In the genomic region with DNA sequence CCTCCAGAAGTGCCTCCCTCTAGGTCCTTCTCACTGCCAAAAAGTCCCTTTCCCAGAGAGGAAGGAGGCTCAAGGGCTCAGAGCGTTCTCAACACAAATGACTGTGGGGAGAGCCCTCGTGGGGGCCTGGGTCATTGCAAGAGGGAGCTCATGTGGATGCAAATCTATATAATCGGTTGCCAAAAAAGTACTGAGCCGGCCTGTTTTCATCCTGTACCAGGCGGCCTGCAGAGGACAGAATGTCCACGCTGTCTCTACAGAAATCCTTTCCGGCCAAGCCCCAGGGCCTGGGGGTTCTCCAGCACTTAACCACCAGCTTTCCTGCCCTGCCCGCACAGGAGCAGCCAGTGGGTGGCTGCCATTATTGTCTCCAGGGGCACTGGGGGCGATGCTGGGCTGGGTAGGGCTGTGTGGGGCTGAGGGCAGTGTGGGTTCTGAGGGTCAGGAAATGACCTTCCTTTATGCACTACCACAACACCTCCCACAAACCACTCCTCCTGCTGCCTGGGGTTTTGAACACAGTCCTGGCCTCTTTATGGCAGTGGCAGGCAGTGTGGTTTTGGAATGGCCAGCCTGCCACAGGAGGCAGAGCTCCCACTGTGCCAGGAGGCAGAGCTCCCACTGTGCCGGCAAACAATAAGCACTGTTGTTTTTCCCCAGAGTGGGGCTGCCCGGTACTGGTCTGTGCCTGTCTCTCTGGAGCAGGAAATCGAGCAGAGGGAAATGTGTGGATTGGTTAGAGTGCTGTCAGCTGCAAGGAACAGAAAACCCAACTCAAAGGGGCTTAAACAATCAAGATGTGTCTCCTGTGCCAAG, we compare ENCODE assay signal across 8 cellular contexts. TPM values are rescaled to one million over a fixed set of nuclear protein-coding genes. Genes with fewer than 3 reads are reported as not detected.
DNase-seq lines count a peak whose midpoint lies in the region; ATAC-seq, FAIRE-seq and TF ChIP-seq lines count a peak whose summit lies in the region.
"Not testable (repeated sequence)": the region's sequence is repeated elsewhere in the genome, so short reads cannot be mapped to it uniquely, and the experiment has no call there.

No MANE protein-coding gene starts in this region.

- TF ChIP-seq POLR2A in heart left ventricle (IDR thresholded peaks at IDR 0.05); HepG2 (IDR thresholded peaks at IDR 0.05; ENCODE audit: insufficient read depth in 1 of 2, low read depth in 2 of 2, low read length in 2 of 2); gastrocnemius medialis (IDR thresholded peaks at IDR 0.05): not testable (repeated sequence)

- peak; percentile 77 for ATAC-seq in GM23338
- peak; percentile 41 to 66 (median 44) for ATAC-seq in heart left ventricle
- peak; percentile 32 for ATAC-seq in HepG2
- ATAC-seq in gastrocnemius medialis, result peak; percentile 18 to 56
- ATAC-seq in upper lobe of right lung, result peak; percentile 47

- H3K4me1 Mint-ChIP-seq in GM23338, result not testable (repeated sequence)

- H3K4me3 Mint-ChIP-seq in GM23338, result not testable (repeated sequence)

- H3K27me3 Mint-ChIP-seq in GM23338 (ENCODE audit: insufficient read depth, low read depth, poor library complexity), result not testable (repeated sequence)

- H3K36me3 Mint-ChIP-seq in GM23338 (ENCODE audit: low read depth), result not testable (repeated sequence)

- H4K20me1 ChIP-seq in GM23338 (replicated peaks; ENCODE audit: insufficient read depth); HepG2 (ENCODE audit: insufficient read depth, low read length): not testable (repeated sequence)

- not testable (repeated sequence) for TF ChIP-seq CTCF in GM23338 (conservative IDR thresholded peaks at IDR 0.05; ENCODE audit: low read depth in 2 of 2); heart left ventricle (IDR thresholded peaks at IDR 0.05); HepG2 (CRISPR knock-in tag; IDR thresholded peaks at IDR 0.05); gastrocnemius medialis (IDR thresholded peaks at IDR 0.05 in 4 of 5, conservative IDR thresholded peaks at IDR 0.05 in 1 of 5); upper lobe of right lung (IDR thresholded peaks at IDR 0.05)

- not testable (repeated sequence) for H3K9ac ChIP-seq in HepG2 (ENCODE audit: insufficient read depth, low read depth, low read length)

- not testable (repeated sequence) for H3K4me1 ChIP-seq in GM23338 (ENCODE audit: insufficient read depth); heart left ventricle; HepG2 (ENCODE audit: insufficient read depth, low read length); gastrocnemius medialis; upper lobe of right lung

- H2AFZ ChIP-seq in GM23338; HepG2 (ENCODE audit: low read length): not testable (repeated sequence)

- FAIRE-seq in frontal cortex (lab: Jason Lieb, UNC), result peak; percentile 85
- not testable (repeated sequence) for FAIRE-seq in HepG2 (lab: Jason Lieb, UNC)

- in situ Hi-C loops in HepG2 (cut with HindIII; ENCODE audit: extremely low pct_ligation_motif_present, low pct_unique_long_range_greater_than_20kb); gastrocnemius medialis (cut with MboI; ENCODE audit: low sequenced_read_pairs in 4 of 4): not testable (repeated sequence)

- not testable (repeated sequence) for TF ChIP-seq EP300 in HepG2 (IDR thresholded peaks at IDR 0.05; ENCODE audit: low read depth in 2 of 2, low read length in 2 of 2); HepG2 (CRISPR knock-in tag; IDR thresholded peaks at IDR 0.05; ENCODE audit: borderline replicate concordance)

- H3K9me3 ChIP-seq in heart left ventricle; HepG2 (ENCODE audit: low read length); gastrocnemius medialis; upper lobe of right lung: not testable (repeated sequence)

- H3F3A ChIP-seq in GM23338 (replicated peaks; ENCODE audit: low read depth), result not testable (repeated sequence)

- H3K9me2 ChIP-seq in GM23338 (ENCODE audit: insufficient read depth), result not testable (repeated sequence)

- TF ChIP-seq RAD21 in HepG2 (CRISPR knock-in tag; IDR thresholded peaks at IDR 0.05), result not testable (repeated sequence)

- not testable (repeated sequence) for DNase-seq in GM23338 (ENCODE audit: low spot score); caudate nucleus (lab: John Stamatoyannopoulos, UW); frontal cortex (ENCODE audit: low spot score in 2 of 2); heart left ventricle; HepG2 (ENCODE audit: low spot score); gastrocnemius medialis; upper lobe of right lung
- DNase-seq in RPMI7951 (ENCODE audit: low read depth), result peak; percentile 28

- H3K4me3 ChIP-seq in GM23338; heart left ventricle; HepG2 (replicated peaks in 1 of 3; ENCODE audit: insufficient read depth in 1 of 3, low read depth in 2 of 3, low read length in 3 of 3); gastrocnemius medialis; upper lobe of right lung: not testable (repeated sequence)

- POLR2A ChIA-PET in HepG2 (lab: Yijun Ruan, JAX), result not testable (repeated sequence)

- not testable (repeated sequence) for H3K36me3 ChIP-seq in GM23338 (ENCODE audit: insufficient read depth); heart left ventricle; HepG2 (replicated peaks in 1 of 2; ENCODE audit: control insufficient read depth in 1 of 2, insufficient read depth in 2 of 2, low read length in 2 of 2); gastrocnemius medialis; upper lobe of right lung

- not testable (repeated sequence) for H3K27me3 ChIP-seq in GM23338 (ENCODE audit: insufficient read depth); heart left ventricle; HepG2 (ENCODE audit: control insufficient read depth in 1 of 2, insufficient read depth in 2 of 2, low read length in 2 of 2); gastrocnemius medialis; upper lobe of right lung

- H3K27ac ChIP-seq in GM23338 (ENCODE audit: low read depth); heart left ventricle; HepG2 (ENCODE audit: extremely low read length, insufficient read depth, low read length); gastrocnemius medialis; upper lobe of right lung: not testable (repeated sequence)
- peak overlapping the region; percentile 52 for H3K27ac ChIP-seq in caudate nucleus (ENCODE audit: low read depth, low read length)

- not testable (repeated sequence) for H3K27ac Mint-ChIP-seq in GM23338

- not testable (repeated sequence) for H3K4me2 ChIP-seq in GM23338; HepG2 (ENCODE audit: low read depth, low read length)

- WGBS in heart left ventricle, 4 donors, result 50 to 60% methylated on average over 3 to 4 of the region's 12 CpGs; no CpG with 5 or more reads in 2 of the 4 donors
- no CpG with 5 or more reads among the region's 12 CpGs for WGBS in HepG2 (ENCODE audit: low lambda C conversion rate)

- H3K9me3 Mint-ChIP-seq in GM23338, result not testable (repeated sequence)

- H3K79me2 ChIP-seq in GM23338 (replicated peaks; ENCODE audit: insufficient read depth); HepG2 (ENCODE audit: insufficient read depth, low read length): not testable (repeated sequence)

- BruUV-seq in HepG2 (replicated peaks; lab: Mats Ljungman, UMichigan), result not testable (repeated sequence)

- intact Hi-C loops in heart left ventricle (cut with DNase I); HepG2 (cut with micrococcal nuclease; ENCODE audit: unreplicated experiment); gastrocnemius medialis (cut with DNase I; ENCODE audit: low total_unique reads); upper lobe of right lung (cut with DNase I): not testable (repeated sequence)

- CTCF ChIA-PET in HepG2 (lab: Yijun Ruan, JAX; ENCODE audit: low intra/inter-chr PET ratio, low total read pairs), result not testable (repeated sequence)

RNA-seq across cellular contexts. Expression of gene ANKRD36B, which starts 16.1 kb away (rescaled TPM):
- total RNA-seq in GM23338 (2014; rRNA removed; shearing (Covaris generic)), result 13.9 and 15.7 TPM in 2 replicates
- polyA plus RNA-seq in GM23338 (2016; fragmentation: Nextera tagmentation; extraction: Ambion mirVana) (9.4 and 14.5 TPM in 2 replicates), heart left ventricle (1 to 10 TPM; 1.2 to 5.4 TPM), HepG2 (2011; rRNA removed) (5.5 and 7.3 TPM in 2 replicates)
- 13.6 and 20.2 TPM in 2 replicates for total RNA-seq in RPMI7951 (2014; rRNA removed; shearing (Covaris generic))
- total RNA-seq in frontal cortex (540 TPM), heart left ventricle (1 to 10 TPM; 1.4 to 8.0 (median 4.1) TPM), HepG2 (2016; rRNA removed; fragmentation: Illumina TruSeq; extraction: Trizol) (7.4 and 34.8 TPM in 2 replicates), gastrocnemius medialis (1 to 10 TPM; 1.1 to 3.9 (median 2.2) TPM), upper lobe of right lung (17.4 TPM)
- 10.8 and 17.5 TPM in 2 replicates for total RNA-seq in HepG2 (2016; cell fraction: cytosol; rRNA removed; fragmentation: Illumina TruSeq; extraction: Trizol; ENCODE audit: low read depth)
- total RNA-seq in HepG2 (2016; cell fraction: insoluble cytoplasmic fraction; rRNA removed; fragmentation: Illumina TruSeq; extraction: Trizol), result 8.0 and 32.0 TPM in 2 replicates
- 14.3 and 14.7 TPM in 2 replicates for total RNA-seq in HepG2 (2016; cell fraction: membrane; rRNA removed; fragmentation: Illumina TruSeq; extraction: Trizol)
- total RNA-seq in HepG2 (2016; cell fraction: nucleus; rRNA removed; fragmentation: Illumina TruSeq; extraction: Trizol), result 115 and 125 TPM in 2 replicates
- 0.60 and 0.63 TPM in 2 replicates for polyA plus RNA-seq in HepG2 (2011; cell fraction: cytosol; rRNA removed)
- polyA plus RNA-seq in HepG2 (2011; cell fraction: nucleus; rRNA removed), result 28.4 and 36.1 TPM in 2 replicates
- 4.2 and 7.8 TPM in 2 replicates for polyA plus RNA-seq in HepG2 (2012)
- polyA plus RNA-seq in HepG2 (2016; cell fraction: cytosol; fragmentation: Illumina TruSeq; extraction: Trizol; ENCODE audit: low read depth), result 0.32 and 0.77 TPM in 2 replicates
- polyA plus RNA-seq in HepG2 (2016; cell fraction: insoluble cytoplasmic fraction; fragmentation: Illumina TruSeq; extraction: Trizol; ENCODE audit: low read depth), result 3.2 and 4.1 TPM in 2 replicates
- 0.80 and 1.2 TPM in 2 replicates for polyA plus RNA-seq in HepG2 (2016; cell fraction: membrane; fragmentation: Illumina TruSeq; extraction: Trizol; ENCODE audit: low read depth)
- polyA plus RNA-seq in HepG2 (2016; cell fraction: nucleus; fragmentation: Illumina TruSeq; extraction: Trizol; ENCODE audit: insufficient read depth, low read depth), result 38.1 and 43.9 TPM in 2 replicates
- polyA minus RNA-seq in HepG2 (2011; rRNA and poly(A)+ RNA removed; ENCODE audit: low replicate concordance), result 17.3 and 47.3 TPM in 2 replicates
- polyA minus RNA-seq in HepG2 (2011; cell fraction: cytosol; rRNA and poly(A)+ RNA removed), result 3.7 and 4.6 TPM in 2 replicates
- polyA minus RNA-seq in HepG2 (2011; cell fraction: nucleus; rRNA and poly(A)+ RNA removed), result 274 and 291 TPM in 2 replicates

RNA-seq across cellular contexts. Expression of gene COX5B, which starts 40.1 kb away (rescaled TPM):
- total RNA-seq in GM23338 (2014; rRNA removed; shearing (Covaris generic)), result 260 and 305 TPM in 2 replicates
- polyA plus RNA-seq in GM23338 (2016; fragmentation: Nextera tagmentation; extraction: Ambion mirVana), result 666 and 733 TPM in 2 replicates
- total RNA-seq in RPMI7951 (2014; rRNA removed; shearing (Covaris generic)), result 800 and 979 TPM in 2 replicates
- total RNA-seq in frontal cortex, result 351 TPM
- 1,000 to 10,000 TPM in 7 of 9 donors, 100 to 1,000 TPM in 2; 745 to 2,539 (median 1,214) TPM for total RNA-seq in heart left ventricle
- 1,000 to 10,000 TPM; 1,226 to 4,214 TPM for polyA plus RNA-seq in heart left ventricle
- 453 and 457 TPM in 2 replicates for total RNA-seq in HepG2 (2016; rRNA removed; fragmentation: Illumina TruSeq; extraction: Trizol)
- total RNA-seq in HepG2 (2016; cell fraction: cytosol; rRNA removed; fragmentation: Illumina TruSeq; extraction: Trizol; ENCODE audit: low read depth), result 171 and 178 TPM in 2 replicates
- 461 and 544 TPM in 2 replicates for total RNA-seq in HepG2 (2016; cell fraction: insoluble cytoplasmic fraction; rRNA removed; fragmentation: Illumina TruSeq; extraction: Trizol)
- total RNA-seq in HepG2 (2016; cell fraction: membrane; rRNA removed; fragmentation: Illumina TruSeq; extraction: Trizol), result 139 and 150 TPM in 2 replicates
- total RNA-seq in HepG2 (2016; cell fraction: nucleus; rRNA removed; fragmentation: Illumina TruSeq; extraction: Trizol), result 157 and 190 TPM in 2 replicates
- 440 and 536 TPM in 2 replicates for polyA plus RNA-seq in HepG2 (2011; rRNA removed)
- 532 and 716 TPM in 2 replicates for polyA plus RNA-seq in HepG2 (2011; cell fraction: cytosol; rRNA removed)
- 231 and 254 TPM in 2 replicates for polyA plus RNA-seq in HepG2 (2011; cell fraction: nucleus; rRNA removed)
- polyA plus RNA-seq in HepG2 (2012), result 249 and 275 TPM in 2 replicates
- polyA plus RNA-seq in HepG2 (2016; cell fraction: cytosol; fragmentation: Illumina TruSeq; extraction: Trizol; ENCODE audit: low read depth), result 152 and 159 TPM in 2 replicates
- polyA plus RNA-seq in HepG2 (2016; cell fraction: insoluble cytoplasmic fraction; fragmentation: Illumina TruSeq; extraction: Trizol; ENCODE audit: low read depth), result 356 and 383 TPM in 2 replicates
- 107 and 113 TPM in 2 replicates for polyA plus RNA-seq in HepG2 (2016; cell fraction: membrane; fragmentation: Illumina TruSeq; extraction: Trizol; ENCODE audit: low read depth)
- polyA plus RNA-seq in HepG2 (2016; cell fraction: nucleus; fragmentation: Illumina TruSeq; extraction: Trizol; ENCODE audit: insufficient read depth, low read depth), result 248 and 261 TPM in 2 replicates
- 67.4 and 92.1 TPM in 2 replicates for polyA minus RNA-seq in HepG2 (2011; rRNA and poly(A)+ RNA removed; ENCODE audit: low replicate concordance)
- 75.3 and 98.0 TPM in 2 replicates for polyA minus RNA-seq in HepG2 (2011; cell fraction: cytosol; rRNA and poly(A)+ RNA removed)
- polyA minus RNA-seq in HepG2 (2011; cell fraction: nucleus; rRNA and poly(A)+ RNA removed), result 53.7 and 62.3 TPM in 2 replicates
- total RNA-seq in gastrocnemius medialis, result 1,000 to 10,000 TPM in 3 of 4 donors, 100 to 1,000 TPM in 1; 742 to 1,417 (median 1,247) TPM
- total RNA-seq in upper lobe of right lung, result 155 TPM

RNA-seq across cellular contexts. Expression of gene ACTR1B, which starts 58.1 kb away (rescaled TPM):
- total RNA-seq in GM23338 (2014; rRNA removed; shearing (Covaris generic)), result 41.5 and 42.5 TPM in 2 replicates
- polyA plus RNA-seq in GM23338 (2016; fragmentation: Nextera tagmentation; extraction: Ambion mirVana) (27.2 and 27.4 TPM in 2 replicates), heart left ventricle (10 to 100 TPM; 48.7 to 94.9 TPM), HepG2 (2011; rRNA removed) (61.7 and 77.6 TPM in 2 replicates)
- total RNA-seq in RPMI7951 (2014; rRNA removed; shearing (Covaris generic)), result 56.4 and 71.7 TPM in 2 replicates
- total RNA-seq in frontal cortex (28.9 TPM), heart left ventricle (10 to 100 TPM; 62.1 to 84.1 (median 74.9) TPM), HepG2 (2016; rRNA removed; fragmentation: Illumina TruSeq; extraction: Trizol) (59.9 and 76.7 TPM in 2 replicates), gastrocnemius medialis (10 to 100 TPM; 53.5 to 76.1 (median 56.5) TPM), upper lobe of right lung (60.7 TPM)
- 70.2 and 78.4 TPM in 2 replicates for total RNA-seq in HepG2 (2016; cell fraction: cytosol; rRNA removed; fragmentation: Illumina TruSeq; extraction: Trizol; ENCODE audit: low read depth)
- total RNA-seq in HepG2 (2016; cell fraction: insoluble cytoplasmic fraction; rRNA removed; fragmentation: Illumina TruSeq; extraction: Trizol), result 55.1 and 78.5 TPM in 2 replicates
- total RNA-seq in HepG2 (2016; cell fraction: membrane; rRNA removed; fragmentation: Illumina TruSeq; extraction: Trizol), result 130 and 146 TPM in 2 replicates
- 55.2 and 70.0 TPM in 2 replicates for total RNA-seq in HepG2 (2016; cell fraction: nucleus; rRNA removed; fragmentation: Illumina TruSeq; extraction: Trizol)
- 55.9 and 77.2 TPM in 2 replicates for polyA plus RNA-seq in HepG2 (2011; cell fraction: cytosol; rRNA removed)
- polyA plus RNA-seq in HepG2 (2011; cell fraction: nucleus; rRNA removed), result 251 and 257 TPM in 2 replicates
- 53.7 and 58.6 TPM in 2 replicates for polyA plus RNA-seq in HepG2 (2012)
- polyA plus RNA-seq in HepG2 (2016; cell fraction: cytosol; fragmentation: Illumina TruSeq; extraction: Trizol; ENCODE audit: low read depth), result 74.0 and 88.4 TPM in 2 replicates
- polyA plus RNA-seq in HepG2 (2016; cell fraction: insoluble cytoplasmic fraction; fragmentation: Illumina TruSeq; extraction: Trizol; ENCODE audit: low read depth), result 55.8 and 66.7 TPM in 2 replicates
- 105 and 114 TPM in 2 replicates for polyA plus RNA-seq in HepG2 (2016; cell fraction: membrane; fragmentation: Illumina TruSeq; extraction: Trizol; ENCODE audit: low read depth)
- polyA plus RNA-seq in HepG2 (2016; cell fraction: nucleus; fragmentation: Illumina TruSeq; extraction: Trizol; ENCODE audit: insufficient read depth, low read depth), result 103 and 116 TPM in 2 replicates
- polyA minus RNA-seq in HepG2 (2011; rRNA and poly(A)+ RNA removed; ENCODE audit: low replicate concordance), result 87.1 and 132 TPM in 2 replicates
- 28.5 and 31.1 TPM in 2 replicates for polyA minus RNA-seq in HepG2 (2011; cell fraction: cytosol; rRNA and poly(A)+ RNA removed)
- 72.0 and 76.6 TPM in 2 replicates for polyA minus RNA-seq in HepG2 (2011; cell fraction: nucleus; rRNA and poly(A)+ RNA removed)
